8 cellular contexts compared by ENCODE assay signal in the genomic region with DNA sequence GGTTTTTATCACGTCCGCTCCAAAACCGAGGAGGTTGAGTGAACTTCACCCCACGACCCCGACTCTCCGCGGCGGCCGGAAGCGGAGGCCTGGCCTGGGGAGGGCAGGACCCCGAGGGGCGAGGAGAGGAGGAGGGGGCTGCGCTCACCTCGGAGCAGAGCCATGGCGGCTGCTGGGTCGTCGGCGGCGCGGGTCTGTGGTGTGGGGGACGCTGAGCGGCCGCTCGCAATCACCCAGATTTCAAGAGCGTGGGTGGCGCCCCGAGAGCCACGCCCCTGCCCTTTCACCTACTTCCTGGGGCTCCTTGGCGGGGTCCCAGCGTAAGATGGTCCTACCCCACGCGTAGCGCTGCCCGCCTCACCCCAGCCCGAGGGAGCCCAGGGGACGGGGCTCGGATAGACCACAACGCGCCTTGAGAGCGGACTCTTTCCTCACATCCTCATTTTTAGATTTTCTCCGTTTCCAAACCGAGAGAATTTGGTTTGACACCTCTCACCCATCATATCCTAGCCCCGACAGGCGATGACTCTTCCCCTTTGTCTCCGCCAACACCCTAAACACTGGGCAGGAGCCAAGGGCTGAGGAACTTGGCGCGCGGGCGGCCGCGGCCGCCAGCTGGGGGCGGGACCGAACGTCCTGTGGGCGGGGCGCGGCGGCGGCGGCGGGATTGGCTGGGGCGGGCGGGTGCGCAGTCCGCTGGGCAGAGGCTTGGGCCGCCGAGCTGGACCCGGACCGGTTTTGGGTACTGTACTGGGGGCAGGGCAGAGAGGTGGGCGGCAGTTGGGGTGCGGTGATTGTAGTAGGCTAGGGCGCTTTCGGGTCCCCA. TPM values are rescaled to one million over a fixed set of nuclear protein-coding genes. Genes with fewer than 3 reads are reported as not detected.
DNase-seq lines count a peak whose midpoint lies in the region; ATAC-seq and TF ChIP-seq lines count a peak whose summit lies in the region.

A gene with protein sequence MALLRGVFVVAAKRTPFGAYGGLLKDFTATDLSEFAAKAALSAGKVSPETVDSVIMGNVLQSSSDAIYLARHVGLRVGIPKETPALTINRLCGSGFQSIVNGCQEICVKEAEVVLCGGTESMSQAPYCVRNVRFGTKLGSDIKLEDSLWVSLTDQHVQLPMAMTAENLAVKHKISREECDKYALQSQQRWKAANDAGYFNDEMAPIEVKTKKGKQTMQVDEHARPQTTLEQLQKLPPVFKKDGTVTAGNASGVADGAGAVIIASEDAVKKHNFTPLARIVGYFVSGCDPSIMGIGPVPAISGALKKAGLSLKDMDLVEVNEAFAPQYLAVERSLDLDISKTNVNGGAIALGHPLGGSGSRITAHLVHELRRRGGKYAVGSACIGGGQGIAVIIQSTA (minus strand): TSS at position 213 of the 826 bp plus-strand sequence. CDS start 49 bp downstream, at position 164.

- peaks cover 30% of the 10 kb centered on the region for H3K36me3 Mint-ChIP-seq in activated CD4-positive, alpha-beta T cell treated with anti-CD3 and anti-CD28 coated beads for 36 hours (ENCODE audit: low read depth)

- peaks cover 10% of the 10 kb centered on the region for H3K9me3 Mint-ChIP-seq in activated CD4-positive, alpha-beta T cell treated with anti-CD3 and anti-CD28 coated beads for 36 hours (ENCODE audit: low read depth)

- H3K4me1 Mint-ChIP-seq in activated CD4-positive, alpha-beta T cell treated with anti-CD3 and anti-CD28 coated beads for 36 hours: peaks cover 47% of the 10 kb centered on the region

- peak within 1 kb of the TSS; percentile 89 for H3K27ac ChIP-seq in layer of hippocampus (ENCODE audit: low read depth, low read length)

- H3K4me3 ChIP-seq in choroid plexus epithelial cell (ENCODE audit: low read depth, low read length): peak within 1 kb of the TSS; percentile 81

- CTCF ChIA-PET in activated CD4-positive, alpha-beta T cell treated with anti-CD3 and anti-CD28 coated beads for 36 hours (lab: Charles Lee): interaction anchor here (0.6 kb wide), 1 partner anchor 65 kb away, joined by 3 read pairs; no protein-coding TSS in a partner anchor

- H3K27ac Mint-ChIP-seq in activated CD4-positive, alpha-beta T cell treated with anti-CD3 and anti-CD28 coated beads for 36 hours: peak within 1 kb of the TSS; percentile 98

- no peaks in the 10 kb centered on the region for H3K27me3 ChIP-seq in layer of hippocampus (ENCODE audit: control insufficient read depth, insufficient read depth, low read length)

- peak; percentile 95 for DNase-seq in AG20443 (ENCODE audit: low spot score)
- peak; percentile 33 for DNase-seq in NCI-H510A (lab: John Stamatoyannopoulos, UW)
- DNase-seq in activated CD4-positive, alpha-beta T cell treated with anti-CD3 and anti-CD28 coated beads for 36 hours: peak; percentile 92
- DNase-seq in choroid plexus epithelial cell (ENCODE audit: low read depth): peak; percentile 88
- DNase-seq in stimulated activated CD4-positive, alpha-beta T cell treated with anti-CD3 and anti-CD28 coated beads, Interleukin-1b, Interleukin-23, amount 100 ng/mL, for 48 hours: peak; percentile 84

- POLR2A ChIA-PET in activated CD4-positive, alpha-beta T cell treated with anti-CD3 and anti-CD28 coated beads for 36 hours (lab: Charles Lee): no interaction called here

- no peaks in the 10 kb centered on the region for H3K27me3 Mint-ChIP-seq in activated CD4-positive, alpha-beta T cell treated with anti-CD3 and anti-CD28 coated beads for 36 hours

- TF ChIP-seq CTCF in choroid plexus epithelial cell (conservative IDR thresholded peaks at IDR 0.05; ENCODE audit: low read depth, low read length): no peak

- peak; percentile 82 for ATAC-seq in GM19035 (IDR thresholded peaks at IDR 0.05; ENCODE audit: unreplicated experiment)
- ATAC-seq in HG03342 (IDR thresholded peaks at IDR 0.05; ENCODE audit: unreplicated experiment): peak; percentile 82
- peak; percentile 93 for ATAC-seq in activated CD4-positive, alpha-beta T cell treated with anti-CD3 and anti-CD28 coated beads for 36 hours

- intact Hi-C loops in activated CD4-positive, alpha-beta T cell treated with anti-CD3 and anti-CD28 coated beads for 36 hours (cut with DNase I, micrococcal nuclease): loop anchor here (1.0 to 10.0 kb wide), 15 partner anchors 25 to 1881 kb away; partner anchors contain the start of genes C18orf32 (in 2 of the 2), CXXC1 (in 2 of the 2), DYM (in 2 of the 2) and SKA1 (in 2 of the 2)

- H3K4me3 Mint-ChIP-seq in activated CD4-positive, alpha-beta T cell treated with anti-CD3 and anti-CD28 coated beads for 36 hours: peak within 1 kb of the TSS; percentile 93

RNA-seq across cellular contexts. Expression of the gene that starts here (rescaled TPM):
- total RNA-seq in activated CD4-positive, alpha-beta T cell treated with anti-CD3 and anti-CD28 coated beads for 36 hours: 10 to 100 TPM; 63.4 to 75.2 TPM

Comparison
In these comparisons a context has a peak if more than half of its experiments do, and no peak if none do; other contexts are left out.
1. Peak in every context shown above with its lines: DNase-seq, ATAC-seq, H3K4me3 ChIP-seq and H3K27ac ChIP-seq.
2. DNase-seq: peak in every context shown above with its lines; median percentile 95 in AG20443; 92 in activated CD4-positive, alpha-beta T cell treated with anti-CD3 and anti-CD28 coated beads for 36 hours; 88 in choroid plexus epithelial cell; 84 in stimulated activated CD4-positive, alpha-beta T cell treated with anti-CD3 and anti-CD28 coated beads, Interleukin-1b, Interleukin-23, amount 100 ng/mL, for 48 hours; 33 in NCI-H510A.